13 cellular contexts compared by ENCODE assay signal in the genomic region with DNA sequence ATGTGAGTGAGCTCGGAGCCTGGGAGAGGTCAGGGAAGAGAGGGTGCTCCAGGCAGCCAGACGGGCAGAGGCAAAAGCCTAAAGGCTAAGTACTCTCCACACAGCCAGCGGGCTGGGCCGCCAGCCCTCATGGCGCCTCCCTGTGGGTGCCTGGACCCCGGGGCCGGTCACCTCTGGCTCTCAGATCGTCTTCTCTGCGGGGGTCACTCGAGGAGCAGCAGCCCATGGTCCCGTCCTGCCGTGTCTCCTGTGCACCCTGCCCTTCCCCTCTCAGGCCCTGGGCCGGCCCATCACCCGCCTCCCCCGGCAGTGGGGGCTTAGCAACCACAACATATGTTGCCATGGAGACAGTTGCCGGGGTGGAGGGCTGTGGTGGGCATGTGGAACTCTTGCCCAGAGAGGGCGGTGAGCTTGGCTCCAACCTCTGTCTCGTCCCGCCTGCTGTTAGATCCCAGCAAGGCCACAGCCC. TPM values are rescaled to one million over a fixed set of nuclear protein-coding genes. Genes with fewer than 3 reads are reported as not detected.
DNase-seq lines count a peak whose midpoint lies in the region; ATAC-seq and TF ChIP-seq lines count a peak whose summit lies in the region.
"Had no signal": no experiment of that assay in that cellular context is flagged by ENCODE, and none has a peak within 500 bp of the region (broad histone marks: within the 10 kb centered on the region; RNA-seq: fewer than 3 reads in every experiment).

No MANE protein-coding gene starts in this region.

- no peaks in the 10 kb centered on the region for H3K79me2 ChIP-seq in PC-9 (ENCODE audit: low read depth)

- no peaks in the 10 kb centered on the region for H4K20me1 ChIP-seq in PC-9 (ENCODE audit: insufficient read depth)

- H3K27ac ChIP-seq in layer of hippocampus (ENCODE audit: low read depth, low read length) (peak overlapping the region; percentile 60), PC-9 (no peak overlapping the region), lower lobe of right lung (no peak overlapping the region)
- H3K27ac ChIP-seq: C4-2B had no signal

- CTCF ChIA-PET in PC-9 (lab: Charles Lee) = no interaction called here

- ATAC-seq in sciatic nerve (no peak), lower lobe of right lung (no peak)
- ATAC-seq: GM23338, left colon had no signal

- BruUV-seq in PC-9 (replicated peaks; lab: Mats Ljungman, UMichigan) = no TSS peak

- peaks cover 39% of the 10 kb centered on the region for H3K4me1 ChIP-seq in NT2/D1 (ENCODE audit: insufficient read depth, insufficient read length)
- H3K4me1 ChIP-seq in PC-9 (replicated peaks; ENCODE audit: insufficient read depth) = peaks cover 19% of the 10 kb centered on the region; the same call in 1 of the 2 replicates
- H3K4me1 ChIP-seq in lower lobe of right lung = peaks cover 64% of the 10 kb centered on the region

- TF ChIP-seq CTCF in astrocyte of the spinal cord (IDR thresholded peaks at IDR 0.05; ENCODE audit: low read depth, low read length) (no peak), PC-9 (conservative IDR thresholded peaks at IDR 0.05) (no peak), lower lobe of right lung (IDR thresholded peaks at IDR 0.05) (no peak)

- no peaks in the 10 kb centered on the region for H3K9me2 ChIP-seq in PC-9 (ENCODE audit: insufficient read depth)

- POLR2A ChIA-PET in PC-9 (lab: Charles Lee; ENCODE audit: unreplicated experiment) = no interaction called here

- H2AFZ ChIP-seq in PC-9 = no peak overlapping the region
- H2AFZ ChIP-seq: GM23338 had no signal

- intact Hi-C loops in sciatic nerve (cut with DNase I) = loop anchor here (5.0 kb wide), 1 partner anchor 39 kb away; no protein-coding TSS in a partner anchor
- intact Hi-C loops in PC-9 (cut with micrococcal nuclease; ENCODE audit: unreplicated experiment) = loop anchor here (5.0 kb wide), 1 partner anchor 71 kb away; a partner anchor contains a TSS
- intact Hi-C loops in lower lobe of right lung (cut with DNase I) = no loop called here

- H3K4me3 ChIP-seq in NT2/D1 (ENCODE audit: insufficient read length, low read depth) (no peak overlapping the region), astrocyte of the spinal cord (ENCODE audit: low read depth, low read length) (no peak overlapping the region), PC-9 (no peak overlapping the region), lower lobe of right lung (no peak overlapping the region)
- H3K4me3 ChIP-seq: GM23338 had no signal

- H3K9ac ChIP-seq in NT2/D1 (ENCODE audit: insufficient read length, low read depth) = peak overlapping the region; percentile 39

- in situ Hi-C loops in astrocyte of the spinal cord (cut with HindIII; ENCODE audit: low sequenced_read_pairs) = no loop called here

- H3F3A ChIP-seq in PC-9 (ENCODE audit: insufficient read depth, low read depth) = no peaks in the 10 kb centered on the region

- DNase-seq in NT2/D1 (ENCODE audit: low read depth, low spot score) (no peak), astrocyte of the spinal cord (ENCODE audit: low read depth, low spot score) (peak; percentile 32), sciatic nerve (ENCODE audit: low spot score) (peak; percentile 65), PC-9 (no peak), lower lobe of right lung (no peak)
- no peak for DNase-seq in activated CD4-positive, alpha-beta T cell treated with anti-CD3 and anti-CD28 coated beads for 4 hours
- DNase-seq: NCI-H1436; OCI-M1; stimulated activated CD4-positive, alpha-beta T cell treated with anti-CD3 and anti-CD28 coated beads, Interleukin-12 subunit alpha, Interleukin-12 subunit beta, amount 100 ng/mL, for 4 hours had no signal

- H3K27me3 ChIP-seq in NT2/D1 (ENCODE audit: insufficient read depth, insufficient read length) = no peaks in the 10 kb centered on the region
- H3K27me3 ChIP-seq in layer of hippocampus (ENCODE audit: control insufficient read depth, insufficient read depth, low read length) = no peaks in the 10 kb centered on the region
- H3K27me3 ChIP-seq in PC-9 (ENCODE audit: insufficient read depth, low read depth) = no peaks in the 10 kb centered on the region
- H3K27me3 ChIP-seq in lower lobe of right lung (ENCODE audit: low read depth) = no peaks in the 10 kb centered on the region

- no peak overlapping the region for H3K4me2 ChIP-seq in PC-9
- H3K4me2 ChIP-seq: GM23338 had no signal

- no peaks in the 10 kb centered on the region for H3K9me3 ChIP-seq in NT2/D1 (ENCODE audit: insufficient read depth, low read length)
- no peaks in the 10 kb centered on the region for H3K9me3 ChIP-seq in PC-9 (ENCODE audit: insufficient read depth, low read depth)
- H3K9me3 ChIP-seq in lower lobe of right lung = no peaks in the 10 kb centered on the region

- H3K36me3 ChIP-seq in NT2/D1 (ENCODE audit: insufficient read depth, insufficient read length, low read length) (peaks cover 40% of the 10 kb centered on the region), PC-9 (ENCODE audit: low read depth) (no peaks in the 10 kb centered on the region), lower lobe of right lung (peaks cover 36% of the 10 kb centered on the region)

RNA-seq across cellular contexts. Expression of a gene that starts 4.2 kb away (rescaled TPM):
- total RNA-seq in sciatic nerve (61.0 TPM), PC-9 (2021) (84.5 and 86.8 TPM in 2 replicates), lower lobe of right lung (185 TPM)

RNA-seq across cellular contexts. Expression of a gene that starts 18.8 kb away (rescaled TPM):
- total RNA-seq in sciatic nerve (285 TPM), PC-9 (2021) (18.4 and 23.1 TPM in 2 replicates), lower lobe of right lung (323 TPM)

RNA-seq across cellular contexts. Expression of a gene that starts 26.1 kb away (rescaled TPM):
- total RNA-seq in sciatic nerve (108 TPM), PC-9 (2021) (23.3 and 27.6 TPM in 2 replicates), lower lobe of right lung (82.0 TPM)

RNA-seq across cellular contexts. Expression of a gene that starts 43.6 kb away (rescaled TPM):
- total RNA-seq in sciatic nerve (19.6 TPM), PC-9 (2021) (28.3 and 44.3 TPM in 2 replicates), lower lobe of right lung (45.6 TPM)

RNA-seq across cellular contexts. Expression of a gene that starts 57.3 kb away (rescaled TPM):
- total RNA-seq in sciatic nerve (2.0 TPM), PC-9 (2021) (21.9 and 22.5 TPM in 2 replicates), lower lobe of right lung (11.5 TPM)

Comparison
In these comparisons a context has a peak if more than half of its experiments do, and no peak if none do; other contexts are left out.
1. DNase-seq: peak in astrocyte of the spinal cord (single experiment) and sciatic nerve (single experiment); none in NT2/D1 (single experiment), PC-9 (0 of 2), activated CD4-positive, alpha-beta T cell treated with anti-CD3 and anti-CD28 coated beads for 4 hours (0 of 2) and lower lobe of right lung (single experiment).
2. RNA of a gene that starts 18.8 kb away (total RNA-seq): 323 TPM in lower lobe of right lung (single experiment) and 285 TPM in sciatic nerve (single experiment); 18.4 to 23.1 TPM in PC-9; every median in the first group is over 10 times any median in the second.